12 cellular contexts compared by ENCODE assay signal in genomic region chr9:124773473-124774130, GRCh38. TPM values are rescaled to one million over a fixed set of nuclear protein-coding genes. Genes with fewer than 3 reads are reported as not detected.
DNase-seq lines count a peak whose midpoint lies in the region; ATAC-seq and TF ChIP-seq lines count a peak whose summit lies in the region.
"Had no signal": no experiment of that assay in that cellular context is flagged by ENCODE, and none has a peak within 500 bp of the region (broad histone marks: within the 10 kb centered on the region; RNA-seq: fewer than 3 reads in every experiment).

No MANE protein-coding gene starts in this region.

- H3K27ac Mint-ChIP-seq in activated T-cell treated with anti-CD3 and anti-CD28 coated beads, Interleukin-2, amount 50 U/mL, for 72 hours, result no peak overlapping the region
- no peak overlapping the region for H3K27ac Mint-ChIP-seq in central memory CD8-positive, alpha-beta T cell (ENCODE audit: low read depth)
- H3K27ac Mint-ChIP-seq in neural crest cell (ENCODE audit: unreplicated experiment), result no peak overlapping the region
- H3K27ac Mint-ChIP-seq: activated CD4-positive, alpha-beta T cell treated with anti-CD3 and anti-CD28 coated beads, Interleukin-2, amount 10 ng/mL, durations not matched to agents 7 days and 5 days; activated CD8-positive, alpha-beta memory T cell treated with anti-CD3 and anti-CD28 coated beads, Interleukin-2, amount 10 ng/mL, durations not matched to agents 7 days and 5 days had no signal

- peaks cover 66% of the 10 kb centered on the region for H3K27me3 Mint-ChIP-seq in activated T-cell treated with anti-CD3 and anti-CD28 coated beads, Interleukin-2, amount 50 U/mL, for 72 hours (ENCODE audit: low read depth)
- H3K27me3 Mint-ChIP-seq in central memory CD8-positive, alpha-beta T cell, result peaks cover 47% of the 10 kb centered on the region
- peaks cover 72% of the 10 kb centered on the region for H3K27me3 Mint-ChIP-seq in neural crest cell (ENCODE audit: low read depth)

- no peaks in the 10 kb centered on the region for H3K9me3 Mint-ChIP-seq in activated T-cell treated with anti-CD3 and anti-CD28 coated beads, Interleukin-2, amount 50 U/mL, for 72 hours
- no peaks in the 10 kb centered on the region for H3K9me3 Mint-ChIP-seq in central memory CD8-positive, alpha-beta T cell
- H3K9me3 Mint-ChIP-seq in neural crest cell, result no peaks in the 10 kb centered on the region
- H3K9me3 Mint-ChIP-seq: activated CD4-positive, alpha-beta T cell treated with anti-CD3 and anti-CD28 coated beads, Interleukin-2, amount 10 ng/mL, durations not matched to agents 7 days and 5 days had no signal

- TF ChIP-seq CTCF in GM13977 (IDR thresholded peaks at IDR 0.05; ENCODE audit: extremely low read depth, insufficient read depth, missing control alignments) (no peak), neural crest cell (conservative IDR thresholded peaks at IDR 0.05) (no peak)

- H3K4me3 Mint-ChIP-seq in activated T-cell treated with anti-CD3 and anti-CD28 coated beads, Interleukin-2, amount 50 U/mL, for 72 hours, result peak overlapping the region; percentile 18 to 50
- H3K4me3 Mint-ChIP-seq in central memory CD8-positive, alpha-beta T cell, result peak overlapping the region; percentile 18
- H3K4me3 Mint-ChIP-seq in neural crest cell, result peak overlapping the region; percentile 87

- in situ Hi-C loops in GM13977 (cut with MboI; ENCODE audit: low pct_unique_long_range_greater_than_20kb, low sequenced_read_pairs, unreplicated experiment), result loop anchor here (5.0 to 25.0 kb wide), 2 partner anchors 79 to 364 kb away; partner anchors contain the start of genes SCAI and WDR38

- peaks cover 5 to 6% of the 10 kb centered on the region in 2 donors for H3K36me3 Mint-ChIP-seq in activated T-cell treated with anti-CD3 and anti-CD28 coated beads, Interleukin-2, amount 50 U/mL, for 72 hours (ENCODE audit: insufficient read depth in 2 of 2)
- peaks cover 15% of the 10 kb centered on the region for H3K36me3 Mint-ChIP-seq in central memory CD8-positive, alpha-beta T cell (ENCODE audit: insufficient read depth)
- no peaks in the 10 kb centered on the region for H3K36me3 Mint-ChIP-seq in neural crest cell (ENCODE audit: low read depth)
- H3K36me3 Mint-ChIP-seq: activated CD8-positive, alpha-beta memory T cell treated with anti-CD3 and anti-CD28 coated beads, Interleukin-2, amount 10 ng/mL, durations not matched to agents 7 days and 5 days had no signal

- DNase-seq in activated T-cell treated with anti-CD3 and anti-CD28 coated beads, Interleukin-2, amount 50 U/mL, for 72 hours, result no peak
- DNase-seq in activated T-cell treated with anti-CD3 and anti-CD28 coated beads for 4 hours, result no peak
- peak; percentile 59 for DNase-seq in GM13977 (ENCODE audit: low spot score)
- no peak for DNase-seq in central memory CD8-positive, alpha-beta T cell (ENCODE audit: low spot score in 2 of 2)
- no peak for DNase-seq in neural crest cell (ENCODE audit: low read depth, low spot score)
- no peak for DNase-seq in NCI-H1436 (lab: John Stamatoyannopoulos, UW)
- DNase-seq in retina, result no peak
- DNase-seq in GOT3 (lab: John Stamatoyannopoulos, UW), result no peak
- DNase-seq: amniotic stem cell, SIG-M5 had no signal

- peaks cover 55% of the 10 kb centered on the region for H3K4me1 Mint-ChIP-seq in activated T-cell treated with anti-CD3 and anti-CD28 coated beads, Interleukin-2, amount 50 U/mL, for 72 hours (ENCODE audit: low read depth)
- H3K4me1 Mint-ChIP-seq in central memory CD8-positive, alpha-beta T cell, result peaks cover 49% of the 10 kb centered on the region
- H3K4me1 Mint-ChIP-seq in neural crest cell, result peaks cover 34% of the 10 kb centered on the region

- ATAC-seq in activated T-cell treated with anti-CD3 and anti-CD28 coated beads, Interleukin-2, amount 50 U/mL, for 72 hours (replicated peaks in 1 of 2), result no peak
- ATAC-seq in central memory CD8-positive, alpha-beta T cell (replicated peaks; ENCODE audit: extremely low read depth, poor library complexity, severe bottlenecking), result no peak
- ATAC-seq: activated CD8-positive, alpha-beta memory T cell treated with anti-CD3 and anti-CD28 coated beads, Interleukin-2, amount 10 ng/mL, durations not matched to agents 7 days and 5 days had no signal

RNA-seq across cellular contexts. Expression of gene NR6A1, which starts 2.5 kb away (rescaled TPM):
- total RNA-seq in activated T-cell treated with anti-CD3 and anti-CD28 coated beads, Interleukin-2, amount 50 U/mL, for 72 hours, result 1 to 10 TPM; 2.9 to 4.0 TPM
- 60.7 and 63.7 TPM in 2 replicates for total RNA-seq in neural crest cell

RNA-seq across cellular contexts. Expression of gene OLFML2A, which starts 3.3 kb away (rescaled TPM):
- not detected for total RNA-seq in activated T-cell treated with anti-CD3 and anti-CD28 coated beads, Interleukin-2, amount 50 U/mL, for 72 hours
- 0.09 and 0.14 TPM in 2 replicates for total RNA-seq in neural crest cell
- total RNA-seq: activated CD4-positive, alpha-beta T cell treated with anti-CD3 and anti-CD28 coated beads, Interleukin-2, amount 10 ng/mL, durations not matched to agents 7 days and 5 days; activated CD8-positive, alpha-beta memory T cell treated with anti-CD3 and anti-CD28 coated beads, Interleukin-2, amount 10 ng/mL, durations not matched to agents 7 days and 5 days had no signal

Comparison
In these comparisons a context has a peak if more than half of its experiments do, and no peak if none do; other contexts are left out.
1. H3K4me3 Mint-ChIP-seq: peak in every context shown above with its lines; median percentile 87 in neural crest cell; 34 in activated T-cell treated with anti-CD3 and anti-CD28 coated beads, Interleukin-2, amount 50 U/mL, for 72 hours; 18 in central memory CD8-positive, alpha-beta T cell.
2. RNA of gene NR6A1, which starts 2.5 kb away (total RNA-seq): 60.7 to 63.7 TPM in neural crest cell; 2.9 to 4.0 TPM in activated T-cell treated with anti-CD3 and anti-CD28 coated beads, Interleukin-2, amount 50 U/mL, for 72 hours; every median in the first group is over 10 times any median in the second.